In the genomic region with DNA sequence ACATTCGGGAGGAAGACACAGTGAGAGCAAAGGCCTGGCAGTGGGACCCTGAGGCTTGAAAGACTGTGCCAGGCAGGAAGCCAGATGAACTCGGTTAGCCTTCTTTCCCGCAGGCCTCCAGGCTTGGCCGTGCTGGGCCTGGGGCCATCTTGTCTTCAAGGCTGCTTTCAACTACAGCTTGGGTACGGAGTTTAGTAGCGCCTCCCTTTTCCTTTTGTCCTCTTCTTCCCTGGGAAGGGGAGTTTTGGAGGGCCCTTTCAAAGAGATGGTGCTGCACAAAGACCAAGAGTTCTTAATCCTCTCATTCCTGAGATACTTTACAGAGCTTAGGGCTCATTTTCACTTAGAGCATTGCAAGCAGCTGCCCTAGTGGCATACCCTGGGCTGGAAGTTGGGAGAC, we compare ENCODE assay signal across 1 cellular context.
TF ChIP-seq lines count a peak whose summit lies in the region.

No MANE protein-coding gene starts in this region.

TF ChIP-seq in IMR-90, 13 proteins besides CTCF, POLR2A, EP300 and RAD21 (continued from another document):
- TF ChIP-seq, protein P1, sequence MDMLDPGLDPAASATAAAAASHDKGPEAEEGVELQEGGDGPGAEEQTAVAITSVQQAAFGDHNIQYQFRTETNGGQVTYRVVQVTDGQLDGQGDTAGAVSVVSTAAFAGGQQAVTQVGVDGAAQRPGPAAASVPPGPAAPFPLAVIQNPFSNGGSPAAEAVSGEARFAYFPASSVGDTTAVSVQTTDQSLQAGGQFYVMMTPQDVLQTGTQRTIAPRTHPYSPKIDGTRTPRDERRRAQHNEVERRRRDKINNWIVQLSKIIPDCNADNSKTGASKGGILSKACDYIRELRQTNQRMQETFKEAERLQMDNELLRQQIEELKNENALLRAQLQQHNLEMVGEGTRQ (IDR thresholded peaks at IDR 0.05; ENCODE audit: low read depth, low read length) = no peak
- no peak for TF ChIP-seq FOS (IDR thresholded peaks at IDR 0.05; ENCODE audit: low read depth, low read length)
- TF ChIP-seq MXI1 (IDR thresholded peaks at IDR 0.05; ENCODE audit: borderline replicate concordance, low read depth, low read length) = no peak
- TF ChIP-seq RCOR1 (IDR thresholded peaks at IDR 0.05; ENCODE audit: insufficient replicate concordance, low read length) = no peak
- TF ChIP-seq CHD1 (IDR thresholded peaks at IDR 0.05; ENCODE audit: low read depth, low read length) = no peak
- TF ChIP-seq RFX5 (IDR thresholded peaks at IDR 0.05; ENCODE audit: low read depth, low read length) = no peak
- no peak for TF ChIP-seq BHLHE40 (IDR thresholded peaks at IDR 0.05; ENCODE audit: low read depth, low read length)
- TF ChIP-seq SMC3 (IDR thresholded peaks at IDR 0.05; ENCODE audit: low read depth, low read length) = no peak
- TF ChIP-seq MAZ (IDR thresholded peaks at IDR 0.05; ENCODE audit: borderline replicate concordance, low read depth, low read length) = no peak
- TF ChIP-seq MAFK (IDR thresholded peaks at IDR 0.05; ENCODE audit: low read depth, low read length) = no peak
- TF ChIP-seq, protein P2, sequence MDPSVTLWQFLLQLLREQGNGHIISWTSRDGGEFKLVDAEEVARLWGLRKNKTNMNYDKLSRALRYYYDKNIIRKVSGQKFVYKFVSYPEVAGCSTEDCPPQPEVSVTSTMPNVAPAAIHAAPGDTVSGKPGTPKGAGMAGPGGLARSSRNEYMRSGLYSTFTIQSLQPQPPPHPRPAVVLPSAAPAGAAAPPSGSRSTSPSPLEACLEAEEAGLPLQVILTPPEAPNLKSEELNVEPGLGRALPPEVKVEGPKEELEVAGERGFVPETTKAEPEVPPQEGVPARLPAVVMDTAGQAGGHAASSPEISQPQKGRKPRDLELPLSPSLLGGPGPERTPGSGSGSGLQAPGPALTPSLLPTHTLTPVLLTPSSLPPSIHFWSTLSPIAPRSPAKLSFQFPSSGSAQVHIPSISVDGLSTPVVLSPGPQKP (IDR thresholded peaks at IDR 0.05; ENCODE audit: borderline replicate concordance, low read depth, low read length) = no peak
